8 cellular contexts compared by ENCODE assay signal in the genomic region with DNA sequence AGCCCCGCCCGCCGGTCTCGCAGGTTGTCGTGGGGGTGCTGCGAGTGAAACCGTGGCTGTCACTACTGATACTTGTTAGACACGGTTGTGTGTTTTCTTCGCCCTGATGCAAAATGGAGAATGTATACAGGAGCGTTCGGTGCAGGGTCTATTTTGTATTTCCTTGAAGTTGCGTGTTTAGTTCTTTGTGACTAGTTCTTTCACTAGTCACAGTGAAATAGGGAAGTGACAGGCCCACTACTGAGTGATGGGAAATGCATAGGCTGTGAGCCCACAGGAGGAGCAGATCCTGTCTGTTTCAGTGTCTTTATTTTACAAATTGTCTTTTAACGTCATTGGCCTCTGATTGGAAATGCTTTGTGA. TPM values are rescaled to one million over a fixed set of nuclear protein-coding genes. Genes with fewer than 3 reads are reported as not detected.
A peak's percentile ranks its signal among the peaks of the same experiment; 100 is the strongest.
DNase-seq lines count a peak whose midpoint lies in the region; ATAC-seq, FAIRE-seq and TF ChIP-seq lines count a peak whose summit lies in the region.

No MANE protein-coding gene starts in this region.

- H3K4me1 ChIP-seq in esophagus squamous epithelium = peaks cover 0 to 23% (median 3%) of the 10 kb centered on the region in 3 donors
- peaks cover 4 to 13% (median 7%) of the 10 kb centered on the region in 3 donors for H3K4me1 ChIP-seq in pancreas

- FAIRE-seq in pancreas (lab: Jason Lieb, UNC) = no peak

- H3K36me3 ChIP-seq in esophagus squamous epithelium (peaks cover 0 to 1% (median 1%) of the 10 kb centered on the region in 3 donors), pancreas (no peaks in the 10 kb centered on the region)

- DNase-seq in AG08396 (ENCODE audit: low spot score) (peak; percentile 16), SKM-1 (lab: John Stamatoyannopoulos, UW; ENCODE audit: unreplicated experiment) (peak; percentile 6), esophagus squamous epithelium (lab: John Stamatoyannopoulos, UW) (no peak), pancreas (no peak), superior temporal gyrus (ENCODE audit: extremely low spot score) (no peak), KG1 (lab: John Stamatoyannopoulos, UW) (no peak)

- H3K27ac ChIP-seq in esophagus squamous epithelium (peak overlapping the region; percentile 87 to 97 (median 95)), pancreas (peak overlapping the region in 3 of 4 donors; percentile 48 to 77 (median 59))

- H3K27me3 ChIP-seq in esophagus squamous epithelium (no peaks in the 10 kb centered on the region), pancreas (no peaks in the 10 kb centered on the region)

- intact Hi-C loops in esophagus squamous epithelium (cut with DNase I) (no loop called here), pancreas (cut with DNase I) (no loop called here)

- ATAC-seq in GM19023 (IDR thresholded peaks at IDR 0.05; ENCODE audit: unreplicated experiment) = peak; percentile 34
- ATAC-seq in HG03108 (IDR thresholded peaks at IDR 0.05; ENCODE audit: unreplicated experiment) = peak; percentile 24
- ATAC-seq in pancreas = peak in 1 of 4 donors; percentile 25

- H3K9me3 ChIP-seq in esophagus squamous epithelium = no peaks in the 10 kb centered on the region
- H3K9me3 ChIP-seq in pancreas = no peaks in the 10 kb centered on the region

- TF ChIP-seq POLR2A in esophagus squamous epithelium (IDR thresholded peaks at IDR 0.05) = no peak

- H3K4me3 ChIP-seq in esophagus squamous epithelium (peak overlapping the region; percentile 85 to 98 (median 96)), pancreas (peak overlapping the region; percentile 98 to 100 (median 100))

- TF ChIP-seq CTCF in esophagus squamous epithelium (IDR thresholded peaks at IDR 0.05) (no peak), pancreas (IDR thresholded peaks at IDR 0.05) (no peak)

- WGBS in esophagus squamous epithelium, 2 donors = 0 to 1% methylated on average over 6 to 11 of the region's 13 CpGs
- WGBS in pancreas, 2 donors = 0 to 2% methylated on average over 13 of the region's 13 CpGs

RNA-seq across cellular contexts. Expression of a gene that starts 0.7 kb away (rescaled TPM):
- total RNA-seq in esophagus squamous epithelium (10 to 100 TPM in 3 of 4 donors, 1 to 10 TPM in 1; 6.1 to 13.6 (median 11.5) TPM), pancreas (1 to 10 TPM; 2.8 to 7.2 (median 4.9) TPM)
- polyA plus RNA-seq in pancreas = 1 to 10 TPM; 2.4 to 4.8 TPM

RNA-seq across cellular contexts. Expression of a gene that starts 10.6 kb away (rescaled TPM):
- total RNA-seq in esophagus squamous epithelium (10 to 100 TPM in 2 of 4 donors, 1 to 10 TPM in 2; 8.3 to 17.5 (median 12.7) TPM), pancreas (1 to 10 TPM; 5.7 to 9.4 (median 6.9) TPM)
- polyA plus RNA-seq in pancreas = 10 to 100 TPM; 10.0 to 11.9 TPM

RNA-seq across cellular contexts. Expression of a gene that starts 58.1 kb away (rescaled TPM):
- 10 to 100 TPM; 27.4 to 54.2 (median 31.5) TPM for total RNA-seq in esophagus squamous epithelium
- 10 to 100 TPM in 1 of 6 donors, 1 to 10 TPM in 5; 6.5 to 16.4 (median 8.5) TPM for total RNA-seq in pancreas
- 1 to 10 TPM; 5.3 to 9.7 TPM for polyA plus RNA-seq in pancreas

Comparison
In these comparisons a context has a peak if more than half of its experiments do, and no peak if none do; other contexts are left out.
1. DNase-seq: peak in AG08396 (single experiment) and SKM-1 (single experiment); none in esophagus squamous epithelium (single experiment), pancreas (0 of 6), superior temporal gyrus (single experiment) and KG1 (single experiment).